ENCODE assay signal across 15 cellular contexts in the genomic region with DNA sequence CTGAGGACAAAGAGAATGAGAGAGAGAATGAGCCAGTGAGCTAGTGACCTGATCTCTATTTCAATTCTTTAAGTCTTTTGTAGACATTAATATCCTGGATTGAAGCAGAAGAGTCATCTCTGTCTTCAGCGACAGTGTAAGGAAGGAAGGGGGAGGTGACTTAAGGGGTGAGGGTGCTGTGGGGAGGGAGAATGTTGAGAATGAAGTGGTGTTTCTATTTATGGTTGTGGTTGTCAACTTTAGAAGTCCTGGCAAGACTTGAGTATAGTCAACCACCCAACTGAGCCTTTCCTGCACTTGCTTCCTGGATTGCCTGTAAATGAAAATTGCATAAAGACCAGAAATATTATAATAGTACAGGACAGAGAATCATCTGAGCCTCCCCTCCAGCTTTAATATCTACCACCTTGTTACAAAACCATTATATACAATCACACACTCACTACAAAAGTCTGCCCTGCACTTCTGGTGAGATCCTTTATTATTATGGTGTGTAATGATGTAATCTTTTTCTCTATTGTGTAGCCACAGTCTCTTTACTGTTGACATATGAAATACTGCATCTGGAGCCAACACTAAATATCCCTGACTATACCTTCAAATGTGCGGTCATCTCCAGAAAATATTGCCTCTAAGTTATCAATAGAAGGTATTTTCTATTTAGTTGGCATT.
DNase-seq lines count a peak whose midpoint lies in the region; ATAC-seq and TF ChIP-seq lines count a peak whose summit lies in the region.
"Had no signal": no experiment of that assay in that cellular context is flagged by ENCODE, and none has a peak within 500 bp of the region (broad histone marks: within the 10 kb centered on the region; RNA-seq: fewer than 3 reads in every experiment).

No MANE protein-coding gene starts in this region.

- no peaks in the 10 kb centered on the region for H3K9me3 Mint-ChIP-seq in CD8-positive, alpha-beta T cell

- no peaks in the 10 kb centered on the region for H3K27me3 ChIP-seq in CD8-positive, alpha-beta T cell (ENCODE audit: insufficient read depth, low read length)

- H3K4me3 ChIP-seq in CD8-positive, alpha-beta T cell (ENCODE audit: low read depth, low read length) = no peak overlapping the region
- H3K4me3 ChIP-seq in mucosa of descending colon = no peak overlapping the region
- H3K4me3 ChIP-seq: thoracic aorta had no signal

- H3K27me3 Mint-ChIP-seq in CD8-positive, alpha-beta T cell (ENCODE audit: low read depth) = peaks cover 9% of the 10 kb centered on the region
- H3K27me3 Mint-ChIP-seq: brain had no signal

- CTCF ChIA-PET in CD8-positive, alpha-beta T cell (lab: Charles Lee) = no interaction called here

- intact Hi-C loops in CD8-positive, alpha-beta T cell (cut with DNase I, micrococcal nuclease) = no loop called here
- intact Hi-C loops in mucosa of descending colon (cut with DNase I, micrococcal nuclease) = no loop called here

- POLR2A ChIA-PET in CD8-positive, alpha-beta T cell (lab: Charles Lee) = no interaction called here

- ATAC-seq in GM18870 (IDR thresholded peaks at IDR 0.05; ENCODE audit: unreplicated experiment) (peak; percentile 39), GM21619 (IDR thresholded peaks at IDR 0.05; ENCODE audit: unreplicated experiment) (peak; percentile 40), HG03460 (IDR thresholded peaks at IDR 0.05; ENCODE audit: unreplicated experiment) (peak; percentile 50), mucosa of descending colon (no peak)
- ATAC-seq in CD8-positive, alpha-beta T cell = no peak
- no peak for ATAC-seq in activated CD4-positive, CD25-positive, alpha-beta regulatory T cell treated with anti-CD3 and anti-CD28 coated beads, Interleukin-2, amount 50 U/mL, for 24 hours

- no peak overlapping the region for H3K4me3 Mint-ChIP-seq in CD8-positive, alpha-beta T cell
- H3K4me3 Mint-ChIP-seq: brain; CD8-positive, alpha-beta memory T cell had no signal

- H3K27ac ChIP-seq in CD8-positive, alpha-beta T cell (ENCODE audit: low read depth, low read length) = no peak overlapping the region
- H3K27ac ChIP-seq: HL-60, thoracic aorta had no signal

- no peaks in the 10 kb centered on the region for H3K9me3 ChIP-seq in CD8-positive, alpha-beta T cell (ENCODE audit: low read length)
- no peaks in the 10 kb centered on the region for H3K9me3 ChIP-seq in mucosa of descending colon
- H3K9me3 ChIP-seq: thoracic aorta had no signal

- no peaks in the 10 kb centered on the region for H3K4me1 ChIP-seq in CD8-positive, alpha-beta T cell (ENCODE audit: insufficient read depth, low read length)
- H3K4me1 ChIP-seq in mucosa of descending colon (ENCODE audit: low read depth) = no peaks in the 10 kb centered on the region

- H3K27ac Mint-ChIP-seq in CD8-positive, alpha-beta T cell = no peak overlapping the region
- H3K27ac Mint-ChIP-seq: brain had no signal

- no peak for TF ChIP-seq CTCF in CD8-positive, alpha-beta T cell (IDR thresholded peaks at IDR 0.05)
- TF ChIP-seq CTCF in mucosa of descending colon (IDR thresholded peaks at IDR 0.05) = no peak

- DNase-seq in kidney tubule cell (ENCODE audit: low spot score) = peak; percentile 54
- no peak for DNase-seq in CD8-positive, alpha-beta T cell
- DNase-seq in mucosa of descending colon = no peak
- DNase-seq: activated CD4-positive, CD25-positive, alpha-beta regulatory T cell treated with anti-CD3 and anti-CD28 coated beads, Interleukin-2, amount 50 U/mL, for 72 hours; activated gamma-delta T cell; CD8-positive, alpha-beta memory T cell; effector CD4-positive, alpha-beta T cell; NCI-H2227 treated with DMSO at 0.1 percent for 48 hours had no signal

- no peaks in the 10 kb centered on the region for H3K4me1 Mint-ChIP-seq in CD8-positive, alpha-beta T cell (ENCODE audit: low read depth)

- H3K36me3 ChIP-seq in CD8-positive, alpha-beta T cell (ENCODE audit: insufficient read depth, low read length) = no peaks in the 10 kb centered on the region
- H3K36me3 ChIP-seq in mucosa of descending colon (ENCODE audit: low read depth) = no peaks in the 10 kb centered on the region
- H3K36me3 ChIP-seq: thoracic aorta had no signal

- H3K36me3 Mint-ChIP-seq in CD8-positive, alpha-beta T cell = no peaks in the 10 kb centered on the region

Comparison
In these comparisons a context has a peak if more than half of its experiments do, and no peak if none do; other contexts are left out.
1. ATAC-seq: peak in GM18870 (single experiment), GM21619 (single experiment) and HG03460 (single experiment); none in CD8-positive, alpha-beta T cell (single experiment), mucosa of descending colon (single experiment) and activated CD4-positive, CD25-positive, alpha-beta regulatory T cell treated with anti-CD3 and anti-CD28 coated beads, Interleukin-2, amount 50 U/mL, for 24 hours (0 of 2).